3 cellular contexts compared by ENCODE assay signal in genomic region chr10:98266647-98267046, GRCh38.
TF ChIP-seq lines count a peak whose summit lies in the region.

No MANE protein-coding gene starts in this region.

TF ChIP-seq in SK-N-SH treated with all-trans-retinoic acid at 6 μM for 48 hours, 23 proteins besides CTCF, POLR2A, EP300 and RAD21 (continued from another document):
- TF ChIP-seq PATZ1 (CRISPR knock-in tag; IDR thresholded peaks at IDR 0.05; ENCODE audit: borderline replicate concordance) (no peak), CREB5 (CRISPR knock-in tag; IDR thresholded peaks at IDR 0.05; ENCODE audit: low read depth) (no peak)

TF ChIP-seq in SK-N-SH, 30 proteins besides CTCF, POLR2A, EP300 and RAD21:
- TF ChIP-seq REST (IDR thresholded peaks at IDR 0.05; ENCODE audit: low read depth, low read length) (no peak), GABPA (IDR thresholded peaks at IDR 0.05; ENCODE audit: low read depth) (no peak), FOXM1 (IDR thresholded peaks at IDR 0.05; ENCODE audit: low read depth) (no peak), PBX3 (IDR thresholded peaks at IDR 0.05) (no peak), EZH2phosphoT487 (IDR thresholded peaks at IDR 0.05; ENCODE audit: borderline replicate concordance, low read depth) (no peak), FOXJ3 (CRISPR knock-in tag; IDR thresholded peaks at IDR 0.05) (no peak), POLR2AphosphoS5 (IDR thresholded peaks at IDR 0.05; ENCODE audit: low read depth, low read length) (no peak), USF1 (IDR thresholded peaks at IDR 0.05; ENCODE audit: borderline replicate concordance, low read depth) (no peak), MXI1 (IDR thresholded peaks at IDR 0.05; ENCODE audit: low read depth, low read length) (no peak), RCOR1 (IDR thresholded peaks at IDR 0.05; ENCODE audit: low read length) (no peak), CHD2 (IDR thresholded peaks at IDR 0.05; ENCODE audit: low read length, partially characterized antibody) (no peak), RXRA (IDR thresholded peaks at IDR 0.05; ENCODE audit: borderline replicate concordance, low read depth) (no peak), JUND (IDR thresholded peaks at IDR 0.05) (no peak), RFX5 (IDR thresholded peaks at IDR 0.05; ENCODE audit: low read length) (no peak), GATA2 (CRISPR knock-in tag; IDR thresholded peaks at IDR 0.05) (no peak), TAF1 (IDR thresholded peaks at IDR 0.05; ENCODE audit: borderline replicate concordance, low read depth, low read length) (no peak), NRF1 (IDR thresholded peaks at IDR 0.05; ENCODE audit: low read depth, low read length) (no peak), YY1 (IDR thresholded peaks at IDR 0.05; ENCODE audit: low read depth) (no peak), SIN3A (IDR thresholded peaks at IDR 0.05; ENCODE audit: borderline replicate concordance, low read depth, low read length) (no peak)

TF ChIP-seq in WTC11, 78 proteins besides CTCF, POLR2A, EP300 and RAD21 (continued from another document):
- TF ChIP-seq STAT6 (CRISPR knock-in tag; conservative IDR thresholded peaks at IDR 0.05; ENCODE audit: low read depth) (no peak), HMGA2 (CRISPR knock-in tag; IDR thresholded peaks at IDR 0.05) (no peak), HMGXB4 (CRISPR knock-in tag; IDR thresholded peaks at IDR 0.05) (no peak), ZNF425 (CRISPR knock-in tag; conservative IDR thresholded peaks at IDR 0.05) (no peak)
